8 cellular contexts compared by ENCODE assay signal in the genomic region with DNA sequence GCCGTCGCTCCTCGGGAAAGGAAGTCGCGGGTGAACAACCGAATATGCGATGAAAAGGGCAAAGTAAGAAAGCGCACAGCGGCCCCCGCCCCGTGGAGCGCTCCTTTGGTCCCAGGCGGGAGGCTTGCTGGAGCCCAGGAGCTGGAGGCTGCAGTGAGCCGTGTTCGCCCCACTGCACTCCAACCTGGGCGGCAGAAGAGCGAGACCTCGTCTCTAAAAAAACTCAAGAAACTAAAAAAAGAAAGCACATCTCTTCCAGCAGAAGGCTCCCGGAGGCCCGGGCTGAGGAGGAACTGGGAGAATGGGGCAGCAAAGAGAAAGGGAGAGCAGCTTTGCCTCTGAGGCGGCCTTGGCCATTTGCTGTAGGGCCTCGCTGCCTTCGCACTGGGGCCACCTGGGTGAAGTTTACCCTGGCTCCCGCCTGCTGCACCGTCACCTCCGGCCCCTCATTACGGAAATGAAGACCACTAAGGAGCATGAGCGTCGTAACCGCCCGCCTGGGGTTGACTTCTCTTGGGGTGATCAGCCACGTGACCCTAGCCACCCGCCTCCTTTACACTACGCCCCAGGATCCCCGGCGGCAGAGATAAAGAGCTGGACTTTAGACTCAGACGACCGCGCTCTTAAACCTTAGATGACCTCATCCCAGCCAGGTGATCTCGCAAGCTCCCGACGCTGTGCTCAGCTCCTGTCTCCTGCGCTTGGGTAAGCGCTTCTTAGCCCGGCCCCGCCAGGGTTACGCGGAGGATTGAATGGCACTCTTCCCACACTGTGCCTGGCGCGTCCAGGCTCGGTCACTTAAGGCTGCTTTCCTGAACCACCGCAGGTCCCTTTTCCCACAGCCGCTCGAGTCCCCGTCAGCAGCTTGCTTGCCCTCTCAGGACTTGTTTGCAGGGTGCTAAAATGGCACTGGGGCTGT.
DNase-seq lines count a peak whose midpoint lies in the region; ATAC-seq, FAIRE-seq and TF ChIP-seq lines count a peak whose summit lies in the region.

No MANE protein-coding gene starts in this region.

- H3K27ac ChIP-seq in astrocyte (ENCODE audit: low read depth, low read length) = no peak overlapping the region
- peak overlapping the region; percentile 87 to 90 for H3K27ac ChIP-seq in small intestine (ENCODE audit: low read depth in 1 of 2, low read length in 1 of 2)

- H3K9ac ChIP-seq in astrocyte (ENCODE audit: low read length) = peak overlapping the region; percentile 36

- no peaks in the 10 kb centered on the region for H3K79me2 ChIP-seq in astrocyte (ENCODE audit: insufficient read depth, low read length)

- H3K4me1 ChIP-seq in astrocyte (ENCODE audit: insufficient read depth, low read length) (peaks cover 9% of the 10 kb centered on the region), small intestine (ENCODE audit: control insufficient read depth in 2 of 2, insufficient read depth in 1 of 2, low read depth in 1 of 2, low read length in 1 of 2) (peaks cover 0 to 4% of the 10 kb centered on the region in 2 donors)

- DNase-seq in AG08395 (ENCODE audit: low spot score) (peak; percentile 16), HT-29 (ENCODE audit: low spot score) (peak; percentile 75), astrocyte (ENCODE audit: low read depth) (peak; percentile 26), iPS-NIHi7 (ENCODE audit: extremely low spot score) (peak; percentile 77), small intestine (peak; percentile 98), AML-193 (lab: John Stamatoyannopoulos, UW) (no peak), COR-L47 (lab: John Stamatoyannopoulos, UW) (no peak)

- no peak overlapping the region for H3K27ac Mint-ChIP-seq in astrocyte (ENCODE audit: unreplicated experiment)

- no peak for TF ChIP-seq CTCF in astrocyte (IDR thresholded peaks at IDR 0.05; ENCODE audit: insufficient read depth, low read depth, low read length)

- H3K4me3 Mint-ChIP-seq in astrocyte (ENCODE audit: unreplicated experiment) = no peak overlapping the region

- H3K9me3 Mint-ChIP-seq in astrocyte (ENCODE audit: unreplicated experiment) = peaks cover 15% of the 10 kb centered on the region

- no peaks in the 10 kb centered on the region for H3K27me3 ChIP-seq in astrocyte (ENCODE audit: insufficient read depth, low read length)
- no peaks in the 10 kb centered on the region for H3K27me3 ChIP-seq in small intestine (ENCODE audit: control insufficient read depth in 2 of 2, insufficient read depth in 2 of 2, low read length in 2 of 2)

- H3K36me3 Mint-ChIP-seq in astrocyte (ENCODE audit: low read depth, unreplicated experiment) = no peaks in the 10 kb centered on the region

- peak overlapping the region; percentile 92 for H2AFZ ChIP-seq in astrocyte (ENCODE audit: low read depth, low read length)

- no peaks in the 10 kb centered on the region for H3K4me1 Mint-ChIP-seq in astrocyte (ENCODE audit: low read depth, unreplicated experiment)

- no peaks in the 10 kb centered on the region for H4K20me1 ChIP-seq in astrocyte (ENCODE audit: insufficient read depth, low read length)

- FAIRE-seq in astrocyte (lab: Jason Lieb, UNC) = no peak
- FAIRE-seq in small intestine (lab: Jason Lieb, UNC) = no peak

- H3K9me3 ChIP-seq in astrocyte (ENCODE audit: insufficient read depth, low read depth, low read length) (no peaks in the 10 kb centered on the region), small intestine (ENCODE audit: control insufficient read depth, low read depth) (no peaks in the 10 kb centered on the region)

- ATAC-seq in GM19025 (IDR thresholded peaks at IDR 0.05; ENCODE audit: low read depth, unreplicated experiment) = peak; percentile 87

- H3K4me2 ChIP-seq in astrocyte (ENCODE audit: low read length) = peak overlapping the region; percentile 88

- WGBS in small intestine, 3 donors = 14 to 28% (median 25%) methylated on average over 55 of the region's 55 CpGs

- H3K36me3 ChIP-seq in astrocyte (ENCODE audit: insufficient read depth, low read length) = no peaks in the 10 kb centered on the region
- H3K36me3 ChIP-seq in small intestine (ENCODE audit: control insufficient read depth in 2 of 2, insufficient read depth in 2 of 2, low read length in 2 of 2) = no peaks in the 10 kb centered on the region

- peaks cover 11% of the 10 kb centered on the region for H3K27me3 Mint-ChIP-seq in astrocyte (ENCODE audit: low read depth, unreplicated experiment)

- H3K4me3 ChIP-seq in astrocyte (ENCODE audit: insufficient read depth, low read depth, low read length) (peak overlapping the region; percentile 41), small intestine (ENCODE audit: low read depth in 1 of 2, low read length in 2 of 2) (peak overlapping the region in 1 of 2 donors; percentile 22)

Comparison
In these comparisons a context has a peak if more than half of its experiments do, and no peak if none do; other contexts are left out.
1. DNase-seq: peak in AG08395 (single experiment), HT-29 (single experiment), astrocyte (single experiment), iPS-NIHi7 (single experiment) and small intestine (single experiment); none in AML-193 (0 of 2) and COR-L47 (single experiment).